Comparison of ENCODE assay signal across 8 cellular contexts in genomic region chr15:38069506-38069905, GRCh38.
DNase-seq lines count a peak whose midpoint lies in the region; TF ChIP-seq lines count a peak whose summit lies in the region.

No MANE protein-coding gene starts in this region.

- peaks cover 40% of the 10 kb centered on the region for H3K4me1 ChIP-seq in SJSA1 (replicated peaks)
- peaks cover 9% of the 10 kb centered on the region for H3K4me1 ChIP-seq in rectal smooth muscle tissue (ENCODE audit: control insufficient read depth, insufficient read depth, low read length)

- no peaks in the 10 kb centered on the region for H3K36me3 ChIP-seq in SJSA1
- H3K36me3 ChIP-seq in rectal smooth muscle tissue (ENCODE audit: control insufficient read depth, insufficient read depth, low read length): no peaks in the 10 kb centered on the region

- no peak overlapping the region for H3K9ac ChIP-seq in rectal smooth muscle tissue (ENCODE audit: low read length)

- H3K27ac ChIP-seq in SJSA1 (peak overlapping the region; percentile 90), rectal smooth muscle tissue (ENCODE audit: low read depth, low read length) (peak overlapping the region; percentile 0)

- no peaks in the 10 kb centered on the region for H3K27me3 ChIP-seq in SJSA1 (replicated peaks)
- H3K27me3 ChIP-seq in rectal smooth muscle tissue (ENCODE audit: control insufficient read depth, insufficient read depth, low read length): no peaks in the 10 kb centered on the region

- TF ChIP-seq CTCF in fibroblast of mammary gland (conservative IDR thresholded peaks at IDR 0.05; ENCODE audit: control insufficient read depth, insufficient read depth, low read depth, low read length): no peak
- no peak for TF ChIP-seq CTCF in GM10266 (IDR thresholded peaks at IDR 0.05; ENCODE audit: control insufficient read depth, insufficient read depth, low read depth, missing control alignments)

- peak; percentile 27 for DNase-seq in NK-92 treated with Interleukin-12 subunit alpha and Interleukin-12 subunit beta, amount 100 ng/mL, for 24 hours (lab: John Stamatoyannopoulos, UW)
- DNase-seq in NK-92 (lab: John Stamatoyannopoulos, UW; ENCODE audit: unreplicated experiment): no peak
- DNase-seq in SJSA1 (ENCODE audit: low read depth in 1 of 2, low spot score in 2 of 2): peak; percentile 53 to 69
- DNase-seq in fibroblast of mammary gland (ENCODE audit: low read depth): peak; percentile 94
- no peak for DNase-seq in GM10266 (ENCODE audit: extremely low spot score)
- DNase-seq in superior temporal gyrus (ENCODE audit: extremely low spot score): no peak
- no peak for DNase-seq in cortex of kidney (lab: John Stamatoyannopoulos, UW)

- peak overlapping the region; percentile 6 for H3K4me3 ChIP-seq in SJSA1
- peak overlapping the region; percentile 41 for H3K4me3 ChIP-seq in fibroblast of mammary gland (ENCODE audit: control insufficient read depth, low read depth, low read length)
- peak overlapping the region; percentile 37 for H3K4me3 ChIP-seq in rectal smooth muscle tissue (ENCODE audit: low read length)

- no peaks in the 10 kb centered on the region for H3K9me3 ChIP-seq in SJSA1 (replicated peaks)

Comparison
In these comparisons a context has a peak if more than half of its experiments do, and no peak if none do; other contexts are left out.
1. DNase-seq: peak in NK-92 treated with Interleukin-12 subunit alpha and Interleukin-12 subunit beta, amount 100 ng/mL, for 24 hours (single experiment), SJSA1 (2 of 2) and fibroblast of mammary gland (single experiment); none in NK-92 (single experiment), GM10266 (single experiment), superior temporal gyrus (single experiment) and cortex of kidney (single experiment).
2. Peak in every context shown above with its lines, with median percentiles within 50 percentile points of each other: H3K4me3 ChIP-seq.